Comparison of ENCODE assay signal across 21 cellular contexts in the genomic region with DNA sequence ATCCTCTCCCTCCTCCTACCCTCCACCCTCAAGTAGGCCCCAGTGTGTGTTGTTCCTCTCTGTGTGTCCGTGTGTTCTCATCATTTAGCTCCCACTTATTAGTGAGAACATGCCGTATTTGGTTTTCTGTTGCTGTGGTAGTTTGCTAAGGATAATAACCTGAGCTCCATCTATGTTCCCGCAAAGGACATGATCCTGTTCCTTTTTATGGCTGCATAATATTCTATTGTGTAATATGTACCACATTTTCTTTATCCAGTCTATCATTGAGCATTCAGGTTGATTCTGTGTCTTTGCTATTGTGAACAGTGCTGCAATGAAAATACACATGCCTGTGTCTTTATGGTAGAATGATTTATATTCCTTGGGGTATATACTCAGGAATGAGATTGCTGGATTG. TPM values are rescaled to one million over a fixed set of nuclear protein-coding genes. Genes with fewer than 3 reads are reported as not detected.
DNase-seq lines count a peak whose midpoint lies in the region; ATAC-seq and TF ChIP-seq lines count a peak whose summit lies in the region.
"Had no signal": no experiment of that assay in that cellular context is flagged by ENCODE, and none has a peak within 500 bp of the region (broad histone marks: within the 10 kb centered on the region; RNA-seq: fewer than 3 reads in every experiment).

No MANE protein-coding gene starts in this region.

- peak overlapping the region in 4 of 7 donors; percentile 46 to 82 (median 53) for H3K27ac Mint-ChIP-seq in CD14-positive monocyte
- H3K27ac Mint-ChIP-seq: activated naive CD4-positive, alpha-beta T cell treated with anti-CD3 and anti-CD28 coated beads for 36 hours; CD4-positive, alpha-beta T cell had no signal

- H3K27me3 Mint-ChIP-seq in CD14-positive monocyte (ENCODE audit: low read depth in 3 of 3): peaks cover 0 to 5% (median 0%) of the 10 kb centered on the region in 3 donors
- H3K27me3 Mint-ChIP-seq: CD4-positive, alpha-beta T cell had no signal

- H3K4me1 ChIP-seq in HEK293 (ENCODE audit: control insufficient read depth, insufficient read depth, low read length) (no peaks in the 10 kb centered on the region), colonic mucosa (peaks cover 9% of the 10 kb centered on the region), parathyroid adenoma (peaks cover 50% of the 10 kb centered on the region), prostate gland (replicated peaks) (peaks cover 6% of the 10 kb centered on the region)

- peaks cover 0 to 3% (median 0%) of the 10 kb centered on the region in 7 donors for H3K9me3 Mint-ChIP-seq in CD14-positive monocyte
- H3K9me3 Mint-ChIP-seq: activated naive CD4-positive, alpha-beta T cell treated with anti-CD3 and anti-CD28 coated beads for 36 hours; activated T-cell treated with anti-CD3 and anti-CD28 coated beads, Interleukin-2, amount 50 U/mL, for 4 hours; CD4-positive, alpha-beta T cell had no signal

- H3K9ac ChIP-seq in colonic mucosa (ENCODE audit: low read depth in 2 of 2, low read length in 2 of 2) (no peak overlapping the region), parathyroid adenoma (no peak overlapping the region)

- DNase-seq in CD14-positive monocyte (ENCODE audit: low spot score) (no peak), colonic mucosa (no peak), prostate gland (ENCODE audit: low spot score) (no peak), NCI-H69 (lab: John Stamatoyannopoulos, UW) (no peak), posterior vena cava (ENCODE audit: low spot score) (no peak)
- DNase-seq: activated CD4-positive, CD25-positive, alpha-beta regulatory T cell; activated CD8-positive, alpha-beta memory T cell treated with anti-CD3 and anti-CD28 coated beads for 24 hours; activated naive CD4-positive, alpha-beta T cell treated with anti-CD3 and anti-CD28 coated beads for 36 hours; activated T-cell treated with anti-CD3 and anti-CD28 coated beads, Interleukin-2, amount 50 U/mL, for 4 hours; amygdala; CD4-positive, alpha-beta T cell; Karpas-422; NCI-H1694; NCI-H2171 treated with DMSO at 0.1 percent for 48 hours; NCI-H524 treated with DMSO at 0.1 percent for 48 hours; occipital lobe; stimulated activated CD4-positive, alpha-beta T cell treated with anti-CD3 and anti-CD28 coated beads, Interleukin-15, amount 100 ng/mL, for 24 hours had no signal

- no peak overlapping the region for H3K4me2 ChIP-seq in parathyroid adenoma (ENCODE audit: low read length)

- H2AFZ ChIP-seq in parathyroid adenoma: no peak overlapping the region

- H3K36me3 ChIP-seq in HEK293 (ENCODE audit: control insufficient read depth in 2 of 2, insufficient read depth in 1 of 2, low read length in 2 of 2) (peaks cover 0 to 5% of the 10 kb centered on the region in 2 experiments; a peak in 1 of 3 replicates), colonic mucosa (no peaks in the 10 kb centered on the region), parathyroid adenoma (ENCODE audit: control insufficient read depth, insufficient read depth, low read length) (no peaks in the 10 kb centered on the region), prostate gland (no peaks in the 10 kb centered on the region)

- H3K36me3 Mint-ChIP-seq in CD14-positive monocyte: peaks cover 81 to 93% of the 10 kb centered on the region in 2 donors

- WGBS in prostate gland: 91% methylated on average over 3 of the region's 3 CpGs

- no peak for TF ChIP-seq POLR2A in prostate gland (IDR thresholded peaks at IDR 0.05)

- H3K27me3 ChIP-seq in colonic mucosa: no peaks in the 10 kb centered on the region
- H3K27me3 ChIP-seq in parathyroid adenoma (ENCODE audit: control insufficient read depth, insufficient read depth, low read length): no peaks in the 10 kb centered on the region
- H3K27me3 ChIP-seq in prostate gland (replicated peaks; ENCODE audit: insufficient read depth): no peaks in the 10 kb centered on the region

- CTCF ChIA-PET in HEK293 (lab: Yijun Ruan, JAX): no interaction called here

- H3K79me2 ChIP-seq in parathyroid adenoma: peaks cover 55% of the 10 kb centered on the region

- H3K9me3 ChIP-seq in HEK293 (ENCODE audit: control insufficient read depth, insufficient read depth, low read depth, low read length): no peaks in the 10 kb centered on the region
- no peaks in the 10 kb centered on the region for H3K9me3 ChIP-seq in colonic mucosa
- H3K9me3 ChIP-seq in parathyroid adenoma (ENCODE audit: control insufficient read depth, low read length): no peaks in the 10 kb centered on the region
- no peaks in the 10 kb centered on the region for H3K9me3 ChIP-seq in prostate gland

- H3K27ac ChIP-seq in HEK293 (ENCODE audit: extremely low read depth, low read depth, low read length) (no peak overlapping the region), colonic mucosa (peak overlapping the region; percentile 45), parathyroid adenoma (peak overlapping the region; percentile 36), prostate gland (no peak overlapping the region)
- H3K27ac ChIP-seq: coronary artery had no signal

- no peak for TF ChIP-seq CTCF in CD14-positive monocyte (IDR thresholded peaks at IDR 0.05)
- no peak for TF ChIP-seq CTCF in HEK293 (tag by site-specific recombination; IDR thresholded peaks at IDR 0.05)
- TF ChIP-seq CTCF in colonic mucosa (IDR thresholded peaks at IDR 0.05): no peak
- TF ChIP-seq CTCF in parathyroid adenoma (IDR thresholded peaks at IDR 0.05): no peak
- TF ChIP-seq CTCF in prostate gland (IDR thresholded peaks at IDR 0.05): no peak

- H3K4me1 Mint-ChIP-seq in CD14-positive monocyte: peaks cover 50% of the 10 kb centered on the region

- POLR2A ChIA-PET in HEK293 (lab: Yijun Ruan, JAX): interaction anchor here (1.0 kb wide), 1 partner anchor 331 kb away, joined by 3 read pairs; the partner anchor contains the start of gene NEK9

- H3K4me3 ChIP-seq in HEK293 (ENCODE audit: low read depth, low read length) (no peak overlapping the region), colonic mucosa (no peak overlapping the region), parathyroid adenoma (ENCODE audit: low read depth, low read length) (no peak overlapping the region), prostate gland (no peak overlapping the region)
- H3K4me3 ChIP-seq: coronary artery had no signal

- no peak overlapping the region for H3K4me3 Mint-ChIP-seq in CD14-positive monocyte
- H3K4me3 Mint-ChIP-seq: activated naive CD4-positive, alpha-beta T cell treated with anti-CD3 and anti-CD28 coated beads for 36 hours; activated T-cell treated with anti-CD3 and anti-CD28 coated beads, Interleukin-2, amount 50 U/mL, for 4 hours; CD4-positive, alpha-beta T cell had no signal

- ATAC-seq in GM19455 (IDR thresholded peaks at IDR 0.05; ENCODE audit: unreplicated experiment): no peak
- ATAC-seq: activated T-cell treated with anti-CD3 and anti-CD28 coated beads, Interleukin-2, amount 50 U/mL, for 4 hours had no signal

- intact Hi-C loops in CD14-positive monocyte (cut with micrococcal nuclease): no loop called here
- intact Hi-C loops in colonic mucosa (cut with DNase I): no loop called here
- intact Hi-C loops in prostate gland (cut with DNase I): no loop called here
- intact Hi-C loops in posterior vena cava (cut with DNase I): no loop called here

TF ChIP-seq in HEK293, 187 proteins besides CTCF, POLR2A, EP300 and RAD21:
- no peak for TF ChIP-seq ZNF48 (tag by site-specific recombination; IDR thresholded peaks at IDR 0.05)
- no peak for TF ChIP-seq FEZF1 (tag by site-specific recombination; IDR thresholded peaks at IDR 0.05)
- TF ChIP-seq ZNF146 (tag by site-specific recombination; IDR thresholded peaks at IDR 0.05): peak; percentile 89
TF ChIP-seq in HEK293: peak in this region for 1.

RNA-seq across cellular contexts. Expression of gene JDP2, which starts 30.5 kb away (rescaled TPM):
- polyA plus RNA-seq in CD14-positive monocyte: 10 to 100 TPM in 1 of 2 donors, 1 to 10 TPM in 1; 3.5 to 14.2 TPM
- 10 to 100 TPM; 19.4 to 37.1 TPM for total RNA-seq in colonic mucosa
- 10 to 100 TPM; 27.1 to 34.0 TPM for total RNA-seq in prostate gland
- 10 to 100 TPM; 44.2 to 54.8 TPM for total RNA-seq in posterior vena cava

Comparison
In these comparisons a context has a peak if more than half of its experiments do, and no peak if none do; other contexts are left out.
1. H3K27ac ChIP-seq: peak in colonic mucosa (single experiment) and parathyroid adenoma (single experiment); none in HEK293 (single experiment) and prostate gland (0 of 2).